ENCODE assay signal across 30 cellular contexts in genomic region chr18:55857961-55858360, GRCh38.
A peak's percentile ranks its signal among the peaks of the same experiment; 100 is the strongest.
DNase-seq lines count a peak whose midpoint lies in the region; ATAC-seq and TF ChIP-seq lines count a peak whose summit lies in the region.
"Had no signal": no experiment of that assay in that cellular context is flagged by ENCODE, and none has a peak within 500 bp of the region (broad histone marks: within the 10 kb centered on the region; RNA-seq: fewer than 3 reads in every experiment).

No MANE protein-coding gene starts in this region.

- no peaks in the 10 kb centered on the region for H3K4me1 Mint-ChIP-seq in natural killer cell treated with Interleukin-12 subunit alpha and Interleukin-12 subunit beta and Interleukin-15 and Interleukin-18, amount 100 ng/mL, for 72 hours (ENCODE audit: low read depth in 2 of 2)
- H3K4me1 Mint-ChIP-seq: activated naive CD8-positive, alpha-beta T cell treated with anti-CD3 and anti-CD28 coated beads for 36 hours; B cell; immature natural killer cell; naive thymus-derived CD4-positive, alpha-beta T cell had no signal

- peak overlapping the region; percentile 50; the same call in 1 of the 2 replicates for H2BK20ac ChIP-seq in IMR-90 (ENCODE audit: low read depth, low read length)

- no peak for TF ChIP-seq CTCF in AG10803 (conservative IDR thresholded peaks at IDR 0.05; ENCODE audit: low read length)
- TF ChIP-seq CTCF in IMR-90 (conservative IDR thresholded peaks at IDR 0.05; ENCODE audit: low read depth, low read length), result no peak
- TF ChIP-seq CTCF in osteoblast (IDR thresholded peaks at IDR 0.05; ENCODE audit: extremely low read depth, low read depth, low read length), result no peak

- peak overlapping the region; percentile 35 for H2AFZ ChIP-seq in IMR-90 (replicated peaks; ENCODE audit: low read length, poor library complexity)
- H2AFZ ChIP-seq in osteoblast (ENCODE audit: low read length), result peak overlapping the region; percentile 73

- no peak for TF ChIP-seq POLR2A in IMR-90 (IDR thresholded peaks at IDR 0.05; ENCODE audit: low read depth, low read length)

- H2AK5ac ChIP-seq in IMR-90 (ENCODE audit: low read depth, low read length), result peak overlapping the region; percentile 85

- 100% methylated on average over 2 of the region's 7 CpGs; no CpG with 5 or more reads in 1 of the 2 experiments for WGBS in IMR-90 (ENCODE audit: extremely low coverage in 2 of 2, insufficient read length in 1 of 2), 2 experiments

- H3K36me3 Mint-ChIP-seq in natural killer cell treated with Interleukin-12 subunit alpha and Interleukin-12 subunit beta and Interleukin-15 and Interleukin-18, amount 100 ng/mL, for 72 hours, result no peaks in the 10 kb centered on the region
- H3K36me3 Mint-ChIP-seq: activated naive CD8-positive, alpha-beta T cell treated with anti-CD3 and anti-CD28 coated beads for 36 hours; immature natural killer cell; memory B cell; naive thymus-derived CD4-positive, alpha-beta T cell had no signal

- no peaks in the 10 kb centered on the region for H3K79me1 ChIP-seq in IMR-90 (ENCODE audit: low read depth in 1 of 2, low read length in 2 of 2)

- H3K4me1 ChIP-seq in IMR-90 (ENCODE audit: control insufficient read depth, insufficient read depth, low read length), result no peaks in the 10 kb centered on the region
- peaks cover 27% of the 10 kb centered on the region for H3K4me1 ChIP-seq in osteoblast (ENCODE audit: insufficient read depth, low read length)
- H3K4me1 ChIP-seq: ascending aorta, gastrocnemius medialis, spleen, upper lobe of left lung had no signal

- H3K56ac ChIP-seq in IMR-90 (ENCODE audit: extremely low read depth, insufficient read depth, low read length), result no peak overlapping the region

- dilution Hi-C loops in IMR-90 (cut with HindIII; ENCODE audit: low sequenced_read_pairs, unreplicated experiment), result no loop called here

- BruUV-seq in IMR-90 (replicated peaks; lab: Mats Ljungman, UMichigan), result no TSS peak

- H2BK15ac ChIP-seq in IMR-90 (ENCODE audit: low read depth, low read length), result 0 out of 3 replicates have a peak overlapping the region, but pooled peaks have one; percentile 38

- H3K27me3 ChIP-seq in IMR-90 (ENCODE audit: control insufficient read depth, insufficient read depth, low read length) (no peaks in the 10 kb centered on the region), osteoblast (ENCODE audit: insufficient read depth, low read length) (no peaks in the 10 kb centered on the region)
- H3K27me3 ChIP-seq: ascending aorta, upper lobe of left lung had no signal

- H4K20me1 ChIP-seq in IMR-90 (ENCODE audit: insufficient read depth, low read length) (no peaks in the 10 kb centered on the region), osteoblast (ENCODE audit: insufficient read depth, low read length) (no peaks in the 10 kb centered on the region)

- no peak overlapping the region for H3K9ac ChIP-seq in IMR-90 (ENCODE audit: low read depth, low read length)

- no peak overlapping the region; the same call in 1 of the 2 replicates for H3K4ac ChIP-seq in IMR-90 (ENCODE audit: low read depth, low read length)

- in situ Hi-C loops in IMR-90 (cut with MboI; ENCODE audit: low sequenced_read_pairs), result loop anchor here (10.0 kb wide), 1 partner anchor 717 kb away; no protein-coding TSS in a partner anchor

- H4K8ac ChIP-seq in IMR-90 (ENCODE audit: low read depth in 2 of 2, low read length in 2 of 2), result no peak overlapping the region; a peak in 1 of 4 replicates

- H3K9me1 ChIP-seq in IMR-90 (ENCODE audit: insufficient read depth, low read length), result peaks cover 10% of the 10 kb centered on the region; the same call in 1 of the 2 replicates

- no peak overlapping the region for H3K14ac ChIP-seq in IMR-90 (replicated peaks; ENCODE audit: low read depth, low read length)

- no peak overlapping the region for H2AK9ac ChIP-seq in IMR-90 (replicated peaks; ENCODE audit: low read depth, low read length, poor library complexity)

- H4K5ac ChIP-seq in IMR-90 (ENCODE audit: low read depth, low read length), result no peak overlapping the region

- no peak overlapping the region for H3K4me3 Mint-ChIP-seq in natural killer cell treated with Interleukin-12 subunit alpha and Interleukin-12 subunit beta and Interleukin-15 and Interleukin-18, amount 100 ng/mL, for 72 hours
- H3K4me3 Mint-ChIP-seq: activated CD8-positive, alpha-beta T cell treated with anti-CD3 and anti-CD28 coated beads for 36 hours; activated naive CD8-positive, alpha-beta T cell treated with anti-CD3 and anti-CD28 coated beads for 36 hours; B cell; immature natural killer cell; memory B cell; naive thymus-derived CD4-positive, alpha-beta T cell had no signal

- no peak overlapping the region; the same call in 1 of the 2 replicates for H2BK120ac ChIP-seq in IMR-90 (ENCODE audit: low read depth, low read length)

- H3K27ac Mint-ChIP-seq in natural killer cell treated with Interleukin-12 subunit alpha and Interleukin-12 subunit beta and Interleukin-15 and Interleukin-18, amount 100 ng/mL, for 72 hours, result no peak overlapping the region
- H3K27ac Mint-ChIP-seq: activated CD8-positive, alpha-beta T cell treated with anti-CD3 and anti-CD28 coated beads for 36 hours; activated naive CD8-positive, alpha-beta T cell treated with anti-CD3 and anti-CD28 coated beads for 36 hours; B cell; immature natural killer cell; memory B cell; naive thymus-derived CD4-positive, alpha-beta T cell had no signal

- peaks cover 8 to 9% of the 10 kb centered on the region in 2 donors for H3K27me3 Mint-ChIP-seq in natural killer cell treated with Interleukin-12 subunit alpha and Interleukin-12 subunit beta and Interleukin-15 and Interleukin-18, amount 100 ng/mL, for 72 hours
- H3K27me3 Mint-ChIP-seq: naive thymus-derived CD4-positive, alpha-beta T cell had no signal

- H3K9me3 Mint-ChIP-seq in natural killer cell treated with Interleukin-12 subunit alpha and Interleukin-12 subunit beta and Interleukin-15 and Interleukin-18, amount 100 ng/mL, for 72 hours, result peaks cover 3% of the 10 kb centered on the region
- H3K9me3 Mint-ChIP-seq: activated CD8-positive, alpha-beta T cell treated with anti-CD3 and anti-CD28 coated beads for 36 hours; activated naive CD8-positive, alpha-beta T cell treated with anti-CD3 and anti-CD28 coated beads for 36 hours; memory B cell had no signal

- no peak overlapping the region for H3K23ac ChIP-seq in IMR-90 (ENCODE audit: low read depth, low read length)

- no peaks in the 10 kb centered on the region for H3K79me2 ChIP-seq in osteoblast (ENCODE audit: insufficient read depth, low read length)

- H3K9me3 ChIP-seq in IMR-90 (ENCODE audit: control insufficient read depth, insufficient read depth, low read length) (no peaks in the 10 kb centered on the region), osteoblast (ENCODE audit: low read depth, low read length) (no peaks in the 10 kb centered on the region)
- H3K9me3 ChIP-seq: A549, ascending aorta, gastrocnemius medialis, spleen, upper lobe of left lung had no signal

- POLR2A ChIA-PET in IMR-90 (lab: Charles Lee; ENCODE audit: unreplicated experiment), result no interaction called here

- intact Hi-C loops in IMR-90 (cut with micrococcal nuclease), result no loop called here

- H3K4me2 ChIP-seq in IMR-90 (ENCODE audit: low read depth, low read length) (no peak overlapping the region), osteoblast (ENCODE audit: insufficient read depth, low read length) (peak overlapping the region; percentile 90)
- H3K4me2 ChIP-seq: A549 had no signal

- no peak overlapping the region for H3K18ac ChIP-seq in IMR-90 (ENCODE audit: low read depth, low read length)

- no peaks in the 10 kb centered on the region for H3K36me3 ChIP-seq in IMR-90 (ENCODE audit: control insufficient read depth, insufficient read depth, low read length)
- no peaks in the 10 kb centered on the region for H3K36me3 ChIP-seq in osteoblast (ENCODE audit: insufficient read depth, low read length)
- H3K36me3 ChIP-seq: ascending aorta, gastrocnemius medialis, spleen, upper lobe of left lung had no signal

- no peak overlapping the region for H3K27ac ChIP-seq in IMR-90 (ENCODE audit: insufficient read depth, low read length)
- peak overlapping the region; percentile 86 for H3K27ac ChIP-seq in epithelial cell of prostate
- H3K27ac ChIP-seq in osteoblast (ENCODE audit: low read depth, low read length), result peak overlapping the region; percentile 69
- H3K27ac ChIP-seq: ascending aorta, coronary artery, gastrocnemius medialis, spleen, upper lobe of left lung had no signal

- peak overlapping the region; percentile 54 for H3K4me3 ChIP-seq in AG10803 (ENCODE audit: low read length)
- H3K4me3 ChIP-seq in IMR-90 (ENCODE audit: insufficient read depth, low read depth, low read length), result no peak overlapping the region
- peak overlapping the region; percentile 69 for H3K4me3 ChIP-seq in osteoblast (ENCODE audit: insufficient read depth, low read length)
- H3K4me3 ChIP-seq: A549, spleen, upper lobe of left lung had no signal

- no peak overlapping the region for H2BK5ac ChIP-seq in IMR-90 (ENCODE audit: low read depth, low read length, poor library complexity, severe bottlenecking)

- H4K91ac ChIP-seq in IMR-90 (ENCODE audit: insufficient read depth, low read depth, low read length), result no peak overlapping the region; the same call in 1 of the 2 replicates

- TF ChIP-seq RAD21 in IMR-90 (IDR thresholded peaks at IDR 0.05; ENCODE audit: low read length), result no peak

- no peak for DNase-seq in AG10803 (ENCODE audit: low read depth)
- DNase-seq in IMR-90, result no peak
- no peak for DNase-seq in epithelial cell of prostate (ENCODE audit: low read depth, low spot score)
- DNase-seq in osteoblast (ENCODE audit: insufficient read length, low spot score, missing footprints), result no peak
- no peak for DNase-seq in NCI-H510A treated with DMSO at 0.1 percent for 48 hours (lab: John Stamatoyannopoulos, UW)
- no peak for DNase-seq in LoVo (ENCODE audit: low spot score)
- no peak for DNase-seq in natural killer cell treated with Interleukin-12 subunit alpha and Interleukin-12 subunit beta and Interleukin-15 and Interleukin-18, amount 100 ng/mL, for 72 hours (ENCODE audit: low spot score)
- DNase-seq: activated CD4-positive, CD25-positive, alpha-beta regulatory T cell; activated CD8-positive, alpha-beta T cell treated with anti-CD3 and anti-CD28 coated beads for 36 hours; activated effector memory CD4-positive, alpha-beta T cell treated with Interleukin-2 at 50 U/mL for 16 hours; activated naive CD8-positive, alpha-beta T cell treated with anti-CD3 and anti-CD28 coated beads for 36 hours; DMS53; gastrocnemius medialis; GDM1; immature natural killer cell; MV-4-11; naive thymus-derived CD4-positive, alpha-beta T cell; NCI-H1694; NCI-H526 treated with DMSO at 0.1 percent for 48 hours; spleen; T-helper 1 cell; upper lobe of left lung had no signal

- ATAC-seq in IMR-90 (ENCODE audit: low read depth) (no peak), GM21526 (IDR thresholded peaks at IDR 0.05; ENCODE audit: low FRiP score, unreplicated experiment) (no peak)
- no peak for ATAC-seq in natural killer cell treated with Interleukin-12 subunit alpha and Interleukin-12 subunit beta and Interleukin-15 and Interleukin-18, amount 100 ng/mL, for 72 hours
- ATAC-seq: A549; activated CD8-positive, alpha-beta T cell treated with anti-CD3 and anti-CD28 coated beads for 36 hours; esophagus mucosa; gastrocnemius medialis; HCT116; naive thymus-derived CD4-positive, alpha-beta T cell had no signal

- CTCF ChIA-PET in IMR-90 (lab: Yijun Ruan, JAX), result interaction anchor here (0.6 kb wide), 1 partner anchor 13 kb away, joined by 4 read pairs; no protein-coding TSS in a partner anchor

TF ChIP-seq in IMR-90, 13 proteins besides CTCF, POLR2A, EP300 and RAD21 (continues in another document):
- no peak for TF ChIP-seq NFE2L2 (IDR thresholded peaks at IDR 0.05; ENCODE audit: low read depth, low read length)
